Comparison of ENCODE assay signal across 24 cellular contexts in the genomic region with DNA sequence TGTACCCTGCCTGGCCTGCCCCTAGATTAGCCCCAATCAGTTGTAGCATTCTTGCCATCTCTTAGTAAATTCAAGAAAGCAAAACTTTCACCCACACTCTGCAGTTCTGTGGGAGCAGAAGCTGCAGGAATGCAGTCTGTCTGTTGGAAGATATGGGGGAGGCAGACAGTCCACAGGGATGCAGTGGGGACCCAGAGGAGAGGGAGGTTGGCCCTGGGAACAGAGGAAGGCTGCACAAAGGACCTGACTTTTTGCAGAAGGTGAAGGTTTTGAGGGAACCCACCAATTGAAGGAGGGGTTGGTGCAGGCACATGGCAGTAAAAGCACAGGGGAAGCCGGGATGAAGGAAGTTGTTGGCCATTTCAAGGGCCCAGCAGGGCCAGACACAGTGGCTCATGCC.
"Had no signal": no experiment of that assay in that cellular context is flagged by ENCODE, and none has a peak within 500 bp of the region (broad histone marks: within the 10 kb centered on the region; RNA-seq: fewer than 3 reads in every experiment).

No MANE protein-coding gene starts in this region.

- H3K27me3 Mint-ChIP-seq: activated CD4-positive, alpha-beta memory T cell treated with anti-CD3 and anti-CD28 coated beads for 36 hours; activated CD4-positive, alpha-beta T cell treated with anti-CD3 and anti-CD28 coated beads, Interleukin-2, amount 10 ng/mL, durations not matched to agents 7 days and 5 days; T-cell had no signal

- H3K4me1 ChIP-seq: breast epithelium had no signal

- DNase-seq: activated CD4-positive, alpha-beta memory T cell treated with anti-CD3 and anti-CD28 coated beads for 36 hours; activated CD4-positive, alpha-beta T cell treated with anti-CD3 and anti-CD28 coated beads, Interleukin-2, amount 10 ng/mL, durations not matched to agents 7 days and 5 days; activated CD4-positive, CD25-positive, alpha-beta regulatory T cell; activated CD8-positive, alpha-beta memory T cell treated with anti-CD3 and anti-CD28 coated beads for 24 hours; activated effector memory CD4-positive, alpha-beta T cell treated with anti-CD3 and anti-CD28 coated beads, Interleukin-2, amount 50 U/mL, for 16 hours; activated naive CD4-positive, alpha-beta T cell treated with anti-CD3 and anti-CD28 coated beads, Interleukin-2, amount 50 U/mL, for 16 hours; aorta; central memory CD4-positive, alpha-beta T cell; KG1; MV-4-11; NCI-H1092 treated with DMSO at 0.1 percent for 48 hours; NCI-H1417 treated with DMSO at 0.1 percent for 48 hours; NCI-H1694; NCI-H2029; NCI-H2107; NCI-H2171 treated with DMSO at 0.1 percent for 48 hours; NCI-H345; NCI-H510A; NCI-H526 treated with DMSO at 0.1 percent for 48 hours; NCI-H82; SIG-M5; T-cell had no signal

- H3K27ac ChIP-seq: breast epithelium, VCaP had no signal

- H3K27ac Mint-ChIP-seq: activated CD4-positive, alpha-beta memory T cell treated with anti-CD3 and anti-CD28 coated beads for 36 hours; activated CD4-positive, alpha-beta T cell treated with anti-CD3 and anti-CD28 coated beads, Interleukin-2, amount 10 ng/mL, durations not matched to agents 7 days and 5 days; T-cell had no signal

- H3K4me3 ChIP-seq: breast epithelium had no signal

- ATAC-seq: T-cell had no signal

- H3K36me3 ChIP-seq: breast epithelium had no signal

- H3K9me3 Mint-ChIP-seq: activated CD4-positive, alpha-beta memory T cell treated with anti-CD3 and anti-CD28 coated beads for 36 hours; activated CD4-positive, alpha-beta T cell treated with anti-CD3 and anti-CD28 coated beads, Interleukin-2, amount 10 ng/mL, durations not matched to agents 7 days and 5 days; T-cell had no signal

- H3K9me3 ChIP-seq: breast epithelium had no signal

- H3K27me3 ChIP-seq: breast epithelium had no signal

- H3K4me3 Mint-ChIP-seq: activated CD4-positive, alpha-beta memory T cell treated with anti-CD3 and anti-CD28 coated beads for 36 hours; activated CD4-positive, alpha-beta T cell treated with anti-CD3 and anti-CD28 coated beads, Interleukin-2, amount 10 ng/mL, durations not matched to agents 7 days and 5 days; T-cell had no signal
